In the genomic region with DNA sequence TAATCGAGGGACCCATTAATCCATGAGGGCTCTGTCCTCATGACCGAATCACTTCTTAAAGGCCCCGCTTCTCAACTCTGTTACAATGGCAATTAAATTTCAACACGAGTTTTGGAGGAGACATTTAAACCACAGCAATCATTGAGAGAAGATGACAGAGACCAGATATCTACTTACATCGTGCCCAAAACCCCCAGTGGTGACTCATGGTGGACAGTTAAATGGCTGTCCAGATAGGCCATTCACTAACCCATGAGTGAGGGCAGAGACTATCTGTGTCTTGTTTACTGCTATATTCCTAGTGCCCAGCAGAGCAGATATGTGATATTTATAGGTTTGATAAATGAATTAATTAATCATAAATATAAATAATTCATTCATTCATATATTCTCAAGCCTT, we compare ENCODE assay signal across 13 cellular contexts. TPM values are rescaled to one million over a fixed set of nuclear protein-coding genes. Genes with fewer than 3 reads are reported as not detected.
"Had no signal": no experiment of that assay in that cellular context is flagged by ENCODE, and none has a peak within 500 bp of the region (broad histone marks: within the 10 kb centered on the region; RNA-seq: fewer than 3 reads in every experiment).

No MANE protein-coding gene starts in this region.

- H3K27me3 ChIP-seq: brain microvascular endothelial cell had no signal

- H3K36me3 ChIP-seq: brain microvascular endothelial cell had no signal

- H3K27ac ChIP-seq: brain microvascular endothelial cell had no signal

- H3K4me3 Mint-ChIP-seq: T-helper 2 cell treated with Interferon-gamma antibody and Interleukin-4, amounts not matched to agents 5 μg/mL and 100 μg/mL, for 36 hours had no signal

- ATAC-seq: activated CD4-positive, CD25-positive, alpha-beta regulatory T cell treated with anti-CD3 and anti-CD28 coated beads, Interleukin-2, amount 50 U/mL, for 24 hours had no signal

- DNase-seq: activated CD8-positive, alpha-beta memory T cell treated with anti-CD3 and anti-CD28 coated beads for 24 hours; activated naive CD4-positive, alpha-beta T cell treated with Interleukin-2 at 50 U/mL for 16 hours; brain microvascular endothelial cell; dermis blood vessel endothelial cell; erythroblast; hippocampal formation; kidney glomerular epithelial cell; retina; small intestine had no signal

RNA-seq across cellular contexts. Expression of a gene that starts 36.2 kb away (rescaled TPM):
- total RNA-seq: cerebellum, glomerular endothelial cell had no signal
